ENCODE assay signal across 11 cellular contexts in genomic region chr2:221844187-221844586, GRCh38.
DNase-seq lines count a peak whose midpoint lies in the region; ATAC-seq and TF ChIP-seq lines count a peak whose summit lies in the region.
"Had no signal": no experiment of that assay in that cellular context is flagged by ENCODE, and none has a peak within 500 bp of the region (broad histone marks: within the 10 kb centered on the region; RNA-seq: fewer than 3 reads in every experiment).

No MANE protein-coding gene starts in this region.

- peaks cover 4% of the 10 kb centered on the region; the same call in 1 of the 2 replicates for H3K36me3 ChIP-seq in PC-9 (ENCODE audit: low read depth)
- H3K36me3 ChIP-seq: right lobe of liver, transverse colon had no signal

- no peaks in the 10 kb centered on the region for H4K20me1 ChIP-seq in PC-9 (ENCODE audit: insufficient read depth)

- H3K9me3 ChIP-seq in PC-9 (ENCODE audit: insufficient read depth, low read depth): peaks cover 8% of the 10 kb centered on the region
- H3K9me3 ChIP-seq: right lobe of liver, transverse colon had no signal

- DNase-seq in DMS79 (lab: John Stamatoyannopoulos, UW) (peak; percentile 4), PC-9 (no peak), NCI-H82 (lab: John Stamatoyannopoulos, UW) (no peak), sciatic nerve (ENCODE audit: low spot score) (no peak)
- DNase-seq in activated CD8-positive, alpha-beta memory T cell treated with anti-CD3 and anti-CD28 coated beads, Interleukin-2, amount 50 U/mL, for 4 hours: no peak
- DNase-seq: cortex of kidney, right lobe of liver, transverse colon had no signal

- CTCF ChIA-PET in PC-9 (lab: Charles Lee): no interaction called here

- H3K4me1 ChIP-seq in PC-9 (replicated peaks; ENCODE audit: insufficient read depth): peaks cover 36% of the 10 kb centered on the region
- H3K4me1 ChIP-seq: right lobe of liver, transverse colon had no signal

- H2AFZ ChIP-seq in PC-9: peak overlapping the region; percentile 4; the same call in 1 of the 2 replicates

- peak; percentile 56 for ATAC-seq in GM19463 (IDR thresholded peaks at IDR 0.05; ENCODE audit: unreplicated experiment)
- ATAC-seq in HG03342 (IDR thresholded peaks at IDR 0.05; ENCODE audit: unreplicated experiment): peak; percentile 70
- no peak for ATAC-seq in HG03520 (IDR thresholded peaks at IDR 0.05; ENCODE audit: unreplicated experiment)
- ATAC-seq in sciatic nerve: no peak
- ATAC-seq: right lobe of liver had no signal

- intact Hi-C loops in PC-9 (cut with micrococcal nuclease; ENCODE audit: unreplicated experiment) (no loop called here), sciatic nerve (cut with DNase I) (no loop called here)

- peak overlapping the region; percentile 14; the same call in 1 of the 2 replicates for H3K27ac ChIP-seq in PC-9
- H3K27ac ChIP-seq: right lobe of liver, transverse colon had no signal

- no TSS peak for BruUV-seq in PC-9 (replicated peaks; lab: Mats Ljungman, UMichigan)

- no peak overlapping the region for H3K4me3 ChIP-seq in PC-9
- H3K4me3 ChIP-seq: right lobe of liver, transverse colon had no signal

- H3K79me2 ChIP-seq in PC-9 (ENCODE audit: low read depth): no peaks in the 10 kb centered on the region

- H3K9me2 ChIP-seq in PC-9 (ENCODE audit: insufficient read depth): no peaks in the 10 kb centered on the region

- peaks cover 21% of the 10 kb centered on the region; the same call in 1 of the 2 replicates for H3F3A ChIP-seq in PC-9 (ENCODE audit: insufficient read depth, low read depth)

- POLR2A ChIA-PET in PC-9 (lab: Charles Lee; ENCODE audit: unreplicated experiment): interaction anchor here (0.7 kb wide), 1 partner anchor 42 kb away, joined by 3 read pairs; no protein-coding TSS in a partner anchor

- TF ChIP-seq CTCF in PC-9 (conservative IDR thresholded peaks at IDR 0.05): no peak

- H3K27me3 ChIP-seq in PC-9 (ENCODE audit: insufficient read depth, low read depth): no peaks in the 10 kb centered on the region
- H3K27me3 ChIP-seq: right lobe of liver, transverse colon had no signal

- H3K4me2 ChIP-seq in PC-9: peak overlapping the region; percentile 21; the same call in 1 of the 2 replicates

Comparison
In these comparisons a context has a peak if more than half of its experiments do, and no peak if none do; other contexts are left out.
1. ATAC-seq: peak in GM19463 (single experiment) and HG03342 (single experiment); none in HG03520 (single experiment) and sciatic nerve (single experiment).